ENCODE assay signal across 2 cellular contexts in genomic region chr3:7423995-7424394, GRCh38.
TF ChIP-seq lines count a peak whose summit lies in the region.

No MANE protein-coding gene starts in this region.

TF ChIP-seq in GM23338, 12 proteins besides CTCF, POLR2A, EP300 and RAD21 (continued from another document):
- no peak for TF ChIP-seq ETS1 (IDR thresholded peaks at IDR 0.05)

TF ChIP-seq in H1, 55 proteins besides CTCF, POLR2A, EP300 and RAD21 (continued from another document):
- TF ChIP-seq KDM4A (IDR thresholded peaks at IDR 0.05; ENCODE audit: low read depth, low read length, severe bottlenecking) (no peak), SIX5 (IDR thresholded peaks at IDR 0.05; ENCODE audit: low read depth, low read length) (no peak), YY1 (IDR thresholded peaks at IDR 0.05; ENCODE audit: low read depth, low read length) (no peak), CEBPB (IDR thresholded peaks at IDR 0.05; ENCODE audit: low read depth, low read length) (no peak), TAF1 (IDR thresholded peaks at IDR 0.05; ENCODE audit: low read depth, low read length) (no peak), MAFK (IDR thresholded peaks at IDR 0.05; ENCODE audit: low read depth, low read length) (no peak), EGR1 (IDR thresholded peaks at IDR 0.05; ENCODE audit: borderline replicate concordance, low read depth, low read length) (no peak), BRCA1 (IDR thresholded peaks at IDR 0.05; ENCODE audit: low read depth, low read length) (no peak), KDM1A (IDR thresholded peaks at IDR 0.05; ENCODE audit: borderline replicate concordance, low read length) (no peak), SP2 (IDR thresholded peaks at IDR 0.05; ENCODE audit: low read length) (no peak)
